In genomic region chr21:25199944-25200343, GRCh38 we compare ENCODE assay signal across 34 cellular contexts.
"Had no signal": no experiment of that assay in that cellular context is flagged by ENCODE, and none has a peak within 500 bp of the region (broad histone marks: within the 10 kb centered on the region; RNA-seq: fewer than 3 reads in every experiment).

No MANE protein-coding gene starts in this region.

- H3K27ac ChIP-seq: KMS-11 had no signal

- H3K27me3 ChIP-seq: MG63 had no signal

- H3K4me2 ChIP-seq: KMS-11 had no signal

- H3K36me3 ChIP-seq: MG63 had no signal

- DNase-seq: Karpas-422, MG63, MM.1S, NCI-H1048, NCI-H1092, NCI-H1092 treated with DMSO at 0.1 percent for 48 hours, NCI-H1105, NCI-H1105 treated with DMSO at 0.1 percent for 48 hours, NCI-H1417, NCI-H1417 treated with DMSO at 0.1 percent for 48 hours, NCI-H1436, NCI-H1436 treated with DMSO at 0.1 percent for 48 hours, NCI-H146, NCI-H1694, NCI-H1694 treated with DMSO at 0.1 percent for 48 hours, NCI-H187, NCI-H187 treated with DMSO at 0.1 percent for 48 hours, NCI-H1930, NCI-H2029, NCI-H2029 treated with DMSO at 0.1 percent for 48 hours, NCI-H2081, NCI-H2081 treated with DMSO at 0.1 percent for 48 hours, NCI-H2107, NCI-H2171, NCI-H2171 treated with DMSO at 0.1 percent for 48 hours, NCI-H2227 treated with DMSO at 0.1 percent for 48 hours, NCI-H226, NCI-H345, NCI-H446, NCI-H446 treated with DMSO at 0.1 percent for 48 hours, NCI-H510A, NCI-H510A treated with DMSO at 0.1 percent for 48 hours, NCI-H524 had no signal

- H3K4me3 ChIP-seq: MG63 had no signal

- H3K9ac ChIP-seq: KMS-11 had no signal

- H3K9me3 ChIP-seq: MG63 had no signal
